Comparison of ENCODE assay signal across 15 cellular contexts in the genomic region with DNA sequence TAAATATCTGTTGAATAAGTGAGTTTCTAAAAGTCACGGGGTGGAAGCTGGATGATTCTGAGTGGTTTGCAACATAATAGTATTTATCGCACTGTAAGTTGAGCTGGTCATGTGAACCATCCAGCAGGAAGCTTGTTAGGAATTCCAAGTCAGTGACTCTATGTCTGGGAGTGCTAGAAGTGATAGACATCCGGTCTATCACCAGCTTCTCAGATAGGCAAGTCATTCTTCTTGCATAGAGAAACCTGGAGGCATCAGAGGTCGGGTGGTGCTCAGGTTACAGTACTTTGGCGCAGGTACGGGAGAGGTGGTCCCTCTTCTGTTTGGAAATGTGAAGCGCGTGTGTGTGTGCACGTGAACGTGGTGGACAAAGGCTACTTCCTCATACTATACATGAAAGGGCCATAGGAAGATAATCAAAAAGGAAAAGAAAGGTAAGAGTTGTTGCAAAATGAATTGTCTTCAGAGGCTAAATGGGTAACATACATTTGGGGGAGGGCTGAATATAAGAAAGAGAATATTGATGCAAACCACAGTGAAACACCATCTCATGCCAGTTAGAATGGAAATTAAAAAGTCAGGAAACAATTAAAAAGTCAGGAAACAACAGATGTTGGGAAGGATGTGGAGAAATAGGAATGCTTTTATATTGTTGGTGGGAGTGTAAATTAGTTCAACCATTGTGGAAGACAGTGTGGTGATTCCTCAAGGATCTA.
A peak's percentile ranks its signal among the peaks of the same experiment; 100 is the strongest.
DNase-seq lines count a peak whose midpoint lies in the region; ATAC-seq, FAIRE-seq and TF ChIP-seq lines count a peak whose summit lies in the region.
"Had no signal": no experiment of that assay in that cellular context is flagged by ENCODE, and none has a peak within 500 bp of the region (broad histone marks: within the 10 kb centered on the region; RNA-seq: fewer than 3 reads in every experiment).

No MANE protein-coding gene starts in this region.

- no peak overlapping the region for H3K9ac ChIP-seq in MM.1S (ENCODE audit: low read length)

- TF ChIP-seq POLR2A in H54 (IDR thresholded peaks at IDR 0.05; ENCODE audit: low read depth, low read length), result no peak

- ATAC-seq in SK-N-SH treated with all-trans-retinoic acid at 6 μM for 48 hours (peak; percentile 67), HG02973 (IDR thresholded peaks at IDR 0.05; ENCODE audit: unreplicated experiment) (no peak)
- ATAC-seq: activated CD8-positive, alpha-beta memory T cell treated with anti-CD3 and anti-CD28 coated beads, Interleukin-2, amount 10 ng/mL, durations not matched to agents 7 days and 5 days; left cardiac atrium; pancreas had no signal

- H2AFZ ChIP-seq in MM.1S (ENCODE audit: low read length), result no peak overlapping the region

- FAIRE-seq in H54 (lab: Jason Lieb, UNC), result no peak
- FAIRE-seq: endometrium, pancreas had no signal

- no peaks in the 10 kb centered on the region for H3F3A ChIP-seq in MM.1S (ENCODE audit: insufficient read depth, low read length)

- no peaks in the 10 kb centered on the region for H3K9me3 ChIP-seq in MM.1S (replicated peaks; ENCODE audit: insufficient read depth, low read length)
- H3K9me3 ChIP-seq: Caco-2, pancreas had no signal

- H3K4me1 ChIP-seq in MM.1S (ENCODE audit: low read length), result no peaks in the 10 kb centered on the region
- H3K4me1 ChIP-seq: Caco-2, pancreas had no signal

- no peak overlapping the region for H3K4me3 ChIP-seq in fibroblast of the aortic adventitia (ENCODE audit: low read depth, low read length)
- no peak overlapping the region for H3K4me3 ChIP-seq in MM.1S (ENCODE audit: low read length)
- H3K4me3 ChIP-seq: pancreas had no signal

- H3K27ac ChIP-seq in MM.1S (ENCODE audit: low read length), result no peak overlapping the region
- H3K27ac ChIP-seq: HL-60, pancreas had no signal

- no peaks in the 10 kb centered on the region for H3K79me2 ChIP-seq in MM.1S (ENCODE audit: low read length)

- no peaks in the 10 kb centered on the region for H4K20me1 ChIP-seq in MM.1S (ENCODE audit: insufficient read depth, low read length)

- DNase-seq in H54 (ENCODE audit: insufficient read length, low spot score) (peak; percentile 4), fibroblast of the aortic adventitia (ENCODE audit: low read depth) (peak; percentile 23), renal cortical epithelial cell (ENCODE audit: low read depth) (peak; percentile 36), GF-D8 (lab: John Stamatoyannopoulos, UW) (no peak), putamen (ENCODE audit: low spot score) (no peak), MM.1S (no peak)
- DNase-seq: activated CD8-positive, alpha-beta memory T cell treated with anti-CD3 and anti-CD28 coated beads, Interleukin-2, amount 10 ng/mL, durations not matched to agents 7 days and 5 days; Caco-2; left cardiac atrium; NCI-H1105; pancreas had no signal

- no peaks in the 10 kb centered on the region for H3K27me3 ChIP-seq in MM.1S (replicated peaks; ENCODE audit: insufficient read depth, low read length)

- H3K4me2 ChIP-seq in MM.1S (ENCODE audit: low read depth, low read length), result no peak overlapping the region

- TF ChIP-seq CTCF in fibroblast of the aortic adventitia (IDR thresholded peaks at IDR 0.05; ENCODE audit: insufficient read depth, low read length) (no peak), MM.1S (IDR thresholded peaks at IDR 0.05; ENCODE audit: low read length) (no peak)

- H3K36me3 ChIP-seq in MM.1S (replicated peaks; ENCODE audit: insufficient read depth, low read length), result no peaks in the 10 kb centered on the region
- H3K36me3 ChIP-seq: pancreas had no signal

- no peaks in the 10 kb centered on the region for H3K9me2 ChIP-seq in MM.1S (replicated peaks; ENCODE audit: insufficient read depth, low read length)

TF ChIP-seq in SK-N-SH treated with all-trans-retinoic acid at 6 μM for 48 hours, 23 proteins besides CTCF, POLR2A, EP300 and RAD21:
- TF ChIP-seq PPARA (CRISPR knock-in tag; IDR thresholded peaks at IDR 0.05; ENCODE audit: borderline replicate concordance) (no peak), TCF4 (CRISPR knock-in tag; IDR thresholded peaks at IDR 0.05; ENCODE audit: borderline replicate concordance) (no peak), GLIS3 (CRISPR knock-in tag; IDR thresholded peaks at IDR 0.05) (no peak), ARNTL (CRISPR knock-in tag; IDR thresholded peaks at IDR 0.05; ENCODE audit: borderline replicate concordance, low read depth) (no peak), TOX (CRISPR knock-in tag; IDR thresholded peaks at IDR 0.05; ENCODE audit: borderline replicate concordance) (no peak), ZFP30 (CRISPR knock-in tag; IDR thresholded peaks at IDR 0.05) (no peak), ESRRG (CRISPR knock-in tag; IDR thresholded peaks at IDR 0.05) (no peak), BACH2 (CRISPR knock-in tag; IDR thresholded peaks at IDR 0.05; ENCODE audit: borderline replicate concordance) (no peak), ZNF70 (CRISPR knock-in tag; IDR thresholded peaks at IDR 0.05) (no peak), ZC3H10 (CRISPR knock-in tag; IDR thresholded peaks at IDR 0.05) (no peak), ISL1 (CRISPR knock-in tag; IDR thresholded peaks at IDR 0.05) (no peak), ZNF8 (CRISPR knock-in tag; IDR thresholded peaks at IDR 0.05) (no peak)
- TF ChIP-seq, protein P1, sequence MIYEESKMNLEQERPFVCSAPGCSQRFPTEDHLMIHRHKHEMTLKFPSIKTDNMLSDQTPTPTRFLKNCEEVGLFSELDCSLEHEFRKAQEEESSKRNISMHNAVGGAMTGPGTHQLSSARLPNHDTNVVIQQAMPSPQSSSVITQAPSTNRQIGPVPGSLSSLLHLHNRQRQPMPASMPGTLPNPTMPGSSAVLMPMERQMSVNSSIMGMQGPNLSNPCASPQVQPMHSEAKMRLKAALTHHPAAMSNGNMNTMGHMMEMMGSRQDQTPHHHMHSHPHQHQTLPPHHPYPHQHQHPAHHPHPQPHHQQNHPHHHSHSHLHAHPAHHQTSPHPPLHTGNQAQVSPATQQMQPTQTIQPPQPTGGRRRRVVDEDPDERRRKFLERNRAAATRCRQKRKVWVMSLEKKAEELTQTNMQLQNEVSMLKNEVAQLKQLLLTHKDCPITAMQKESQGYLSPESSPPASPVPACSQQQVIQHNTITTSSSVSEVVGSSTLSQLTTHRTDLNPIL (CRISPR knock-in tag; IDR thresholded peaks at IDR 0.05; ENCODE audit: low read depth), result no peak
- TF ChIP-seq, protein P2, sequence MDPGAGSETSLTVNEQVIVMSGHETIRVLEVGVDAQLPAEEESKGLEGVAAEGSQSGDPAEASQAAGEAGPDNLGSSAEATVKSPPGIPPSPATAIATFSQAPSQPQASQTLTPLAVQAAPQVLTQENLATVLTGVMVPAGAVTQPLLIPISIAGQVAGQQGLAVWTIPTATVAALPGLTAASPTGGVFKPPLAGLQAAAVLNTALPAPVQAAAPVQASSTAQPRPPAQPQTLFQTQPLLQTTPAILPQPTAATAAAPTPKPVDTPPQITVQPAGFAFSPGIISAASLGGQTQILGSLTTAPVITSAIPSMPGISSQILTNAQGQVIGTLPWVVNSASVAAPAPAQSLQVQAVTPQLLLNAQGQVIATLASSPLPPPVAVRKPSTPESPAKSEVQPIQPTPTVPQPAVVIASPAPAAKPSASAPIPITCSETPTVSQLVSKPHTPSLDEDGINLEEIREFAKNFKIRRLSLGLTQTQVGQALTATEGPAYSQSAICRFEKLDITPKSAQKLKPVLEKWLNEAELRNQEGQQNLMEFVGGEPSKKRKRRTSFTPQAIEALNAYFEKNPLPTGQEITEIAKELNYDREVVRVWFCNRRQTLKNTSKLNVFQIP (CRISPR knock-in tag; IDR thresholded peaks at IDR 0.05; ENCODE audit: borderline replicate concordance, low read depth), result no peak
- TF ChIP-seq, protein P3, sequence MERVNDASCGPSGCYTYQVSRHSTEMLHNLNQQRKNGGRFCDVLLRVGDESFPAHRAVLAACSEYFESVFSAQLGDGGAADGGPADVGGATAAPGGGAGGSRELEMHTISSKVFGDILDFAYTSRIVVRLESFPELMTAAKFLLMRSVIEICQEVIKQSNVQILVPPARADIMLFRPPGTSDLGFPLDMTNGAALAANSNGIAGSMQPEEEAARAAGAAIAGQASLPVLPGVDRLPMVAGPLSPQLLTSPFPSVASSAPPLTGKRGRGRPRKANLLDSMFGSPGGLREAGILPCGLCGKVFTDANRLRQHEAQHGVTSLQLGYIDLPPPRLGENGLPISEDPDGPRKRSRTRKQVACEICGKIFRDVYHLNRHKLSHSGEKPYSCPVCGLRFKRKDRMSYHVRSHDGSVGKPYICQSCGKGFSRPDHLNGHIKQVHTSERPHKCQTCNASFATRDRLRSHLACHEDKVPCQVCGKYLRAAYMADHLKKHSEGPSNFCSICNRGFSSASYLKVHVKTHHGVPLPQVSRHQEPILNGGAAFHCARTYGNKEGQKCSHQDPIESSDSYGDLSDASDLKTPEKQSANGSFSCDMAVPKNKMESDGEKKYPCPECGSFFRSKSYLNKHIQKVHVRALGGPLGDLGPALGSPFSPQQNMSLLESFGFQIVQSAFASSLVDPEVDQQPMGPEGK (CRISPR knock-in tag; IDR thresholded peaks at IDR 0.05; ENCODE audit: borderline replicate concordance), result no peak

Comparison
In these comparisons a context has a peak if more than half of its experiments do, and no peak if none do; other contexts are left out.
1. DNase-seq: peak in H54 (single experiment), fibroblast of the aortic adventitia (single experiment) and renal cortical epithelial cell (single experiment); none in GF-D8 (single experiment), putamen (single experiment) and MM.1S (single experiment).